In genomic region chr10:73743905-73744689, GRCh38 we compare ENCODE assay signal across 1 cellular context.
TF ChIP-seq lines count a peak whose summit lies in the region.

Gene SEC24C (plus strand): TSS chr10:73744372. CDS start chr10:73746833, 2,461 bp downstream.

TF ChIP-seq in HepG2, 621 proteins besides CTCF, POLR2A, EP300 and RAD21 (continued from another document and continues in another):
- TF ChIP-seq, protein P1, sequence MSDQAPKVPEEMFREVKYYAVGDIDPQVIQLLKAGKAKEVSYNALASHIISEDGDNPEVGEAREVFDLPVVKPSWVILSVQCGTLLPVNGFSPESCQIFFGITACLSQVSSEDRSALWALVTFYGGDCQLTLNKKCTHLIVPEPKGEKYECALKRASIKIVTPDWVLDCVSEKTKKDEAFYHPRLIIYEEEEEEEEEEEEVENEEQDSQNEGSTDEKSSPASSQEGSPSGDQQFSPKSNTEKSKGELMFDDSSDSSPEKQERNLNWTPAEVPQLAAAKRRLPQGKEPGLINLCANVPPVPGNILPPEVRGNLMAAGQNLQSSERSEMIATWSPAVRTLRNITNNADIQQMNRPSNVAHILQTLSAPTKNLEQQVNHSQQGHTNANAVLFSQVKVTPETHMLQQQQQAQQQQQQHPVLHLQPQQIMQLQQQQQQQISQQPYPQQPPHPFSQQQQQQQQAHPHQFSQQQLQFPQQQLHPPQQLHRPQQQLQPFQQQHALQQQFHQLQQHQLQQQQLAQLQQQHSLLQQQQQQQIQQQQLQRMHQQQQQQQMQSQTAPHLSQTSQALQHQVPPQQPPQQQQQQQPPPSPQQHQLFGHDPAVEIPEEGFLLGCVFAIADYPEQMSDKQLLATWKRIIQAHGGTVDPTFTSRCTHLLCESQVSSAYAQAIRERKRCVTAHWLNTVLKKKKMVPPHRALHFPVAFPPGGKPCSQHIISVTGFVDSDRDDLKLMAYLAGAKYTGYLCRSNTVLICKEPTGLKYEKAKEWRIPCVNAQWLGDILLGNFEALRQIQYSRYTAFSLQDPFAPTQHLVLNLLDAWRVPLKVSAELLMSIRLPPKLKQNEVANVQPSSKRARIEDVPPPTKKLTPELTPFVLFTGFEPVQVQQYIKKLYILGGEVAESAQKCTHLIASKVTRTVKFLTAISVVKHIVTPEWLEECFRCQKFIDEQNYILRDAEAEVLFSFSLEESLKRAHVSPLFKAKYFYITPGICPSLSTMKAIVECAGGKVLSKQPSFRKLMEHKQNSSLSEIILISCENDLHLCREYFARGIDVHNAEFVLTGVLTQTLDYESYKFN (CRISPR knock-in tag; conservative IDR thresholded peaks at IDR 0.05), result peak; percentile 52
- TF ChIP-seq PCBP2 (optimal IDR thresholded peaks at IDR 0.05; ENCODE audit: low read depth, low read length, poor library complexity, severe bottlenecking) (no peak), ZBTB38 (CRISPR knock-in tag; IDR thresholded peaks at IDR 0.05) (0 out of 2 replicates have a peak, but pooled peaks have one; percentile 23), ZFY (CRISPR knock-in tag; IDR thresholded peaks at IDR 0.05) (peak; percentile 54; the same call in 1 of the 2 replicates), KMT2B (CRISPR knock-in tag; IDR thresholded peaks at IDR 0.05) (peak; percentile 60; the same call in 1 of the 2 replicates), MEIS1 (CRISPR knock-in tag; IDR thresholded peaks at IDR 0.05; ENCODE audit: borderline replicate concordance) (peak; percentile 18; the same call in 1 of the 2 replicates), ZNF678 (CRISPR knock-in tag; IDR thresholded peaks at IDR 0.05) (no peak; the same call in 1 of the 2 replicates), ZNF251 (CRISPR knock-in tag; IDR thresholded peaks at IDR 0.05) (no peak), RARA (CRISPR knock-in tag; IDR thresholded peaks at IDR 0.05) (0 out of 2 replicates have a peak, but pooled peaks have one; percentile 38), JDP2 (CRISPR knock-in tag; IDR thresholded peaks at IDR 0.05; ENCODE audit: borderline replicate concordance) (no peak), MAX (IDR thresholded peaks at IDR 0.05) (peak; percentile 60), JUND (CRISPR knock-in tag; IDR thresholded peaks at IDR 0.05) (no peak), ZNF670 (CRISPR knock-in tag; IDR thresholded peaks at IDR 0.05; ENCODE audit: borderline replicate concordance) (peak; percentile 92; the same call in 1 of the 2 replicates), CEBPG (CRISPR knock-in tag; IDR thresholded peaks at IDR 0.05) (no peak), ZNF790 (CRISPR knock-in tag; IDR thresholded peaks at IDR 0.05; ENCODE audit: borderline replicate concordance) (no peak), JUNB (CRISPR knock-in tag; IDR thresholded peaks at IDR 0.05; ENCODE audit: borderline replicate concordance) (no peak), ZNF331 (CRISPR knock-in tag; IDR thresholded peaks at IDR 0.05) (0 out of 2 replicates have a peak, but pooled peaks have one; percentile 41), ZSCAN5A (CRISPR knock-in tag; IDR thresholded peaks at IDR 0.05; ENCODE audit: borderline replicate concordance) (peak; percentile 33; the same call in 1 of the 2 replicates), CBX2 (IDR thresholded peaks at IDR 0.05; ENCODE audit: low read depth, low read length) (no peak), CBX2 (CRISPR knock-in tag; IDR thresholded peaks at IDR 0.05; ENCODE audit: low read depth) (no peak), ZSCAN29 (CRISPR knock-in tag; conservative IDR thresholded peaks at IDR 0.05) (peak; percentile 87), NCOR1 (IDR thresholded peaks at IDR 0.05; ENCODE audit: borderline replicate concordance, low read length) (peak; percentile 65), MZF1 (CRISPR knock-in tag; IDR thresholded peaks at IDR 0.05; ENCODE audit: borderline replicate concordance) (no peak), AHDC1 (CRISPR knock-in tag; IDR thresholded peaks at IDR 0.05; ENCODE audit: borderline replicate concordance) (0 out of 2 replicates have a peak, but pooled peaks have one; percentile 29), FOSL1 (CRISPR knock-in tag; IDR thresholded peaks at IDR 0.05; ENCODE audit: borderline replicate concordance) (no peak), MYC (CRISPR knock-in tag; IDR thresholded peaks at IDR 0.05; ENCODE audit: borderline replicate concordance) (peak; percentile 81; the same call in 1 of the 2 replicates), ZBTB2 (CRISPR knock-in tag; IDR thresholded peaks at IDR 0.05; ENCODE audit: low read depth) (no peak), ZNF296 (CRISPR knock-in tag; conservative IDR thresholded peaks at IDR 0.05) (no peak), ZNF589 (CRISPR knock-in tag; conservative IDR thresholded peaks at IDR 0.05) (no peak), SMAD3 (CRISPR knock-in tag; IDR thresholded peaks at IDR 0.05) (no peak; the same call in 1 of the 2 replicates), CREB1 (IDR thresholded peaks at IDR 0.05) (peak; percentile 94), CREB1 (CRISPR knock-in tag; IDR thresholded peaks at IDR 0.05) (peak; percentile 96)
- TF ChIP-seq, protein P2, sequence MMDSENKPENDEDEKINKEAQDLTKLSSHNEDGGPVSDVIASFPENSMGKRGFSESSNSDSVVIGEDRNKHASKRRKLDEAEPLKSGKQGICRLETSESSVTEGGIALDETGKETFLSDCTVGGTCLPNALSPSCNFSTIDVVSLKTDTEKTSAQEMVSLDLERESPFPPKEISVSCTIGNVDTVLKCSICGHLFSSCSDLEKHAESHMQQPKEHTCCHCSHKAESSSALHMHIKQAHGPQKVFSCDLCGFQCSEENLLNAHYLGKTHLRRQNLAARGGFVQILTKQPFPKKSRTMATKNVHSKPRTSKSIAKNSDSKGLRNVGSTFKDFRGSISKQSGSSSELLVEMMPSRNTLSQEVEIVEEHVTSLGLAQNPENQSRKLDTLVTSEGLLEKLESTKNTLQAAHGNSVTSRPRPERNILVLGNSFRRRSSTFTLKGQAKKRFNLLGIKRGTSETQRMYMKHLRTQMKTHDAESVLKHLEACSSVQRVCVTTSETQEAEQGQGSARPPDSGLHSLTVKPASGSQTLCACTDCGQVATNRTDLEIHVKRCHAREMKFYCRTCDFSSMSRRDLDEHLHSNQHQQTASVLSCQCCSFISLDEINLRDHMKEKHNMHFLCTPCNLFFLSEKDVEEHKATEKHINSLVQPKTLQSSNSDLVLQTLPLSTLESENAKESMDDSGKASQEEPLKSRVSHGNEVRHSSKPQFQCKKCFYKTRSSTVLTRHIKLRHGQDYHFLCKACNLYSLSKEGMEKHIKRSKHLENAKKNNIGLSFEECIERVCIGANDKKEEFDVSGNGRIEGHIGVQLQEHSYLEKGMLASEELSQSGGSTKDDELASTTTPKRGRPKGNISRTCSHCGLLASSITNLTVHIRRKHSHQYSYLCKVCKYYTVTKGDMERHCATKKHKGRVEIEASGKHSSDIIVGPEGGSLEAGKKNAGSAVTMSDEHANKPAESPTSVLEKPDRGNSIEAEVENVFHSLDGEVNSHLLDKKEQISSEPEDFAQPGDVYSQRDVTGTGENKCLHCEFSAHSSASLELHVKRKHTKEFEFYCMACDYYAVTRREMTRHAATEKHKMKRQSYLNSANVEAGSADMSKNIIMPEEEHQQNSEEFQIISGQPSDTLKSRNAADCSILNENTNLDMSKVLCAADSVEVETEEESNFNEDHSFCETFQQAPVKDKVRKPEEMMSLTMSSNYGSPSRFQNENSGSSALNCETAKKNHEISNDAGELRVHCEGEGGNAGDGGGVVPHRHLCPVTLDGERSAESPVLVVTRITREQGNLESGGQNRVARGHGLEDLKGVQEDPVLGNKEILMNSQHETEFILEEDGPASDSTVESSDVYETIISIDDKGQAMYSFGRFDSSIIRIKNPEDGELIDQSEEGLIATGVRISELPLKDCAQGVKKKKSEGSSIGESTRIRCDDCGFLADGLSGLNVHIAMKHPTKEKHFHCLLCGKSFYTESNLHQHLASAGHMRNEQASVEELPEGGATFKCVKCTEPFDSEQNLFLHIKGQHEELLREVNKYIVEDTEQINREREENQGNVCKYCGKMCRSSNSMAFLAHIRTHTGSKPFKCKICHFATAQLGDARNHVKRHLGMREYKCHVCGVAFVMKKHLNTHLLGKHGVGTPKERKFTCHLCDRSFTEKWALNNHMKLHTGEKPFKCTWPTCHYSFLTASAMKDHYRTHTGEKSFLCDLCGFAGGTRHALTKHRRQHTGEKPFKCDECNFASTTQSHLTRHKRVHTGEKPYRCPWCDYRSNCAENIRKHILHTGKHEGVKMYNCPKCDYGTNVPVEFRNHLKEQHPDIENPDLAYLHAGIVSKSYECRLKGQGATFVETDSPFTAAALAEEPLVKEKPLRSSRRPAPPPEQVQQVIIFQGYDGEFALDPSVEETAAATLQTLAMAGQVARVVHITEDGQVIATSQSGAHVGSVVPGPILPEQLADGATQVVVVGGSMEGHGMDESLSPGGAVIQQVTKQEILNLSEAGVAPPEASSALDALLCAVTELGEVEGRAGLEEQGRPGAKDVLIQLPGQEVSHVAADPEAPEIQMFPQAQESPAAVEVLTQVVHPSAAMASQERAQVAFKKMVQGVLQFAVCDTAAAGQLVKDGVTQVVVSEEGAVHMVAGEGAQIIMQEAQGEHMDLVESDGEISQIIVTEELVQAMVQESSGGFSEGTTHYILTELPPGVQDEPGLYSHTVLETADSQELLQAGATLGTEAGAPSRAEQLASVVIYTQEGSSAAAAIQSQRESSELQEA (CRISPR knock-in tag; IDR thresholded peaks at IDR 0.05; ENCODE audit: not compliant biosample characterization), result peak; percentile 66
- TF ChIP-seq, protein P3, sequence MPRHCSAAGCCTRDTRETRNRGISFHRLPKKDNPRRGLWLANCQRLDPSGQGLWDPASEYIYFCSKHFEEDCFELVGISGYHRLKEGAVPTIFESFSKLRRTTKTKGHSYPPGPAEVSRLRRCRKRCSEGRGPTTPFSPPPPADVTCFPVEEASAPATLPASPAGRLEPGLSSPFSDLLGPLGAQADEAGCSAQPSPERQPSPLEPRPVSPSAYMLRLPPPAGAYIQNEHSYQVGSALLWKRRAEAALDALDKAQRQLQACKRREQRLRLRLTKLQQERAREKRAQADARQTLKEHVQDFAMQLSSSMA (CRISPR knock-in tag; IDR thresholded peaks at IDR 0.05), result peak; percentile 35; the same call in 1 of the 2 replicates
